11 cellular contexts compared by ENCODE assay signal in the genomic region with DNA sequence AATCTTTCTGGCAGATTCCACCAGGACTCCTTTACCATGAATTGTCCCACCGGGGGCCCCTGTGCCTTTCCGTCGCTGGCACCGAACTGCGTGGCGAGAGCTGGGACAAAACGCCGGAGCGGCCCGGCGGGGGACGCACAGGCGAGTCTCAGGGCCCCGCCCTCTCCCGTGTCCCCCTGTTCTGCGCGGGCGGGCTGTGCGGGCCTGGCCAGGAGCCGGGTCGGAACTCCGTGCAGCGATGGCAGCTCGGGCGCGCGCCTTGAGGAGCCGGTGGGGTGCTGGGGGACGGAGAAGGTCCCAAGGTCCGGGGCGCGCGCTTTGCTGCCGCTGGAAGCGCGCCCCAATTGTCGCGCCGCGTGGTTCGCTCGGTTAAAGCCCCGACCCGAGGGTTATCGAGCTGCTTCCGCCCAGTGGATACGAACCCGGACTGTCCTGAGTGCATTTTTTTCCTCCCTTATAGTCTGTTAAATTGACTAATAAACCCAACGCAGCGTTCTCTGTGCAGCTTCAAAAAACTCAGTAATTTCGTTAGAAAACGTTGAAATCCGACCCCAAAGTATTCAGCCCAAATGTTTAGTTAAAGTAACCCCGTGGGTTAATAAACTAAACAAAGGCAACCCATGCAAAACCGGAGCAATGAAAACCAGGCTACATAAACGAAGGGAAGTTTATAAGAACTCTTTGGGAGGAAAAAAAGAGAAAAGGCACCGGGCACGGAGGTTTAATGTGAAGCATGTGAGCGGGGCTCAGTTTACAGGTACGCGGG.
DNase-seq lines count a peak whose midpoint lies in the region; ATAC-seq and TF ChIP-seq lines count a peak whose summit lies in the region.
"Had no signal": no experiment of that assay in that cellular context is flagged by ENCODE, and none has a peak within 500 bp of the region (broad histone marks: within the 10 kb centered on the region; RNA-seq: fewer than 3 reads in every experiment).

No MANE protein-coding gene starts in this region.

- DNase-seq in T-helper 2 cell treated with Interferon-gamma antibody and Interleukin-4, amounts not matched to agents 5 μg/mL and 100 μg/mL, for 36 hours (ENCODE audit: low spot score), result no peak
- DNase-seq in T-helper 2 cell, result no peak
- no peak for DNase-seq in activated T-helper 1 cell treated with anti-CD3 and anti-CD28 coated beads, Interleukin-12 subunit alpha, Interleukin-12 subunit beta, Interleukin-2, Interleukin-4 antibody, amounts not matched to agents 30 ng/mL and 10 ng/mL and 1 ng/mL, durations not matched to agents 14 hours and 24 hours and 36 hours (ENCODE audit: low spot score)
- DNase-seq in stimulated activated naive B cell treated with anti-CD40 and anti-IgM and Interleukin-4, amounts not matched to agents 10 μg/mL and 1 μg/mL and 100 μg/mL, for 72 hours, result no peak
- no peak for DNase-seq in body of pancreas
- no peak for DNase-seq in activated CD4-positive, CD25-positive, alpha-beta regulatory T cell treated with anti-CD3 and anti-CD28 coated beads, Interleukin-2, amount 50 U/mL, for 72 hours
- DNase-seq: foreskin melanocyte, NCI-H2029 treated with DMSO at 0.1 percent for 48 hours, substantia nigra had no signal

- no peak for ATAC-seq in stimulated activated naive B cell treated with anti-CD40 and anti-IgM and Interleukin-4, amounts not matched to agents 10 μg/mL and 1 μg/mL and 100 μg/mL, for 72 hours (replicated peaks)
- ATAC-seq in body of pancreas (no peak), GM18505 (IDR thresholded peaks at IDR 0.05; ENCODE audit: unreplicated experiment) (no peak)

- TF ChIP-seq CTCF in body of pancreas (IDR thresholded peaks at IDR 0.05), result no peak

- TF ChIP-seq POLR2A in body of pancreas (IDR thresholded peaks at IDR 0.05) (no peak), GM18505 (IDR thresholded peaks at IDR 0.05; ENCODE audit: borderline replicate concordance, extremely low read depth, insufficient read depth, insufficient read length) (no peak)

- no peak overlapping the region for H3K4me3 Mint-ChIP-seq in T-helper 2 cell treated with Interferon-gamma antibody and Interleukin-4, amounts not matched to agents 5 μg/mL and 100 μg/mL, for 36 hours
- no peak overlapping the region for H3K4me3 Mint-ChIP-seq in activated T-helper 1 cell treated with anti-CD3 and anti-CD28 coated beads, Interleukin-12 subunit alpha, Interleukin-12 subunit beta, Interleukin-2, Interleukin-4 antibody, amounts not matched to agents 30 ng/mL and 10 ng/mL and 1 ng/mL, durations not matched to agents 14 hours and 24 hours and 36 hours
- peak overlapping the region in 1 of 2 donors; percentile 34 for H3K4me3 Mint-ChIP-seq in stimulated activated naive B cell treated with anti-CD40 and anti-IgM and Interleukin-4, amounts not matched to agents 10 μg/mL and 1 μg/mL and 100 μg/mL, for 72 hours

- peaks cover 25% of the 10 kb centered on the region for H3K4me1 ChIP-seq in body of pancreas

- H3K4me3 ChIP-seq in iPS-18c (ENCODE audit: insufficient read depth, low read depth, low read length) (peak overlapping the region; percentile 43), body of pancreas (no peak overlapping the region)

- H3K27ac ChIP-seq in body of pancreas, result no peak overlapping the region

- no peaks in the 10 kb centered on the region for H3K36me3 ChIP-seq in body of pancreas (replicated peaks in 1 of 2; ENCODE audit: insufficient read depth in 1 of 2, low read depth in 2 of 2)

- 6 to 9% methylated on average over 42 to 61 of the region's 61 CpGs for WGBS in body of pancreas, 2 donors

- intact Hi-C loops in activated T-helper 1 cell treated with anti-CD3 and anti-CD28 coated beads, Interleukin-12 subunit alpha, Interleukin-12 subunit beta, Interleukin-2, Interleukin-4 antibody, amounts not matched to agents 30 ng/mL and 10 ng/mL and 1 ng/mL, durations not matched to agents 14 hours and 24 hours and 36 hours (cut with micrococcal nuclease), result loop anchor here (2.0 kb wide), 1 partner anchor 66 kb away; no protein-coding TSS in a partner anchor
- intact Hi-C loops in body of pancreas (cut with DNase I), result no loop called here

- peaks cover 82% of the 10 kb centered on the region for H3K27me3 Mint-ChIP-seq in T-helper 2 cell treated with Interferon-gamma antibody and Interleukin-4, amounts not matched to agents 5 μg/mL and 100 μg/mL, for 36 hours (ENCODE audit: low read depth)
- H3K27me3 Mint-ChIP-seq in activated T-helper 1 cell treated with anti-CD3 and anti-CD28 coated beads, Interleukin-12 subunit alpha, Interleukin-12 subunit beta, Interleukin-2, Interleukin-4 antibody, amounts not matched to agents 30 ng/mL and 10 ng/mL and 1 ng/mL, durations not matched to agents 14 hours and 24 hours and 36 hours (ENCODE audit: insufficient read depth), result peaks cover 76% of the 10 kb centered on the region
- H3K27me3 Mint-ChIP-seq in stimulated activated naive B cell treated with anti-CD40 and anti-IgM and Interleukin-4, amounts not matched to agents 10 μg/mL and 1 μg/mL and 100 μg/mL, for 72 hours, result peaks cover 77 to 95% of the 10 kb centered on the region in 2 donors

- peaks cover 0 to 50% of the 10 kb centered on the region in 2 donors for H3K27me3 ChIP-seq in body of pancreas

- H3K36me3 Mint-ChIP-seq in T-helper 2 cell treated with Interferon-gamma antibody and Interleukin-4, amounts not matched to agents 5 μg/mL and 100 μg/mL, for 36 hours (ENCODE audit: low read depth), result peaks cover 3% of the 10 kb centered on the region
- peaks cover 8% of the 10 kb centered on the region for H3K36me3 Mint-ChIP-seq in activated T-helper 1 cell treated with anti-CD3 and anti-CD28 coated beads, Interleukin-12 subunit alpha, Interleukin-12 subunit beta, Interleukin-2, Interleukin-4 antibody, amounts not matched to agents 30 ng/mL and 10 ng/mL and 1 ng/mL, durations not matched to agents 14 hours and 24 hours and 36 hours (ENCODE audit: low read depth)
- H3K36me3 Mint-ChIP-seq in stimulated activated naive B cell treated with anti-CD40 and anti-IgM and Interleukin-4, amounts not matched to agents 10 μg/mL and 1 μg/mL and 100 μg/mL, for 72 hours, result peaks cover 0 to 3% of the 10 kb centered on the region in 2 donors

- H3K27ac Mint-ChIP-seq in T-helper 2 cell treated with Interferon-gamma antibody and Interleukin-4, amounts not matched to agents 5 μg/mL and 100 μg/mL, for 36 hours, result peak overlapping the region; percentile 38
- peak overlapping the region; percentile 42 for H3K27ac Mint-ChIP-seq in activated T-helper 1 cell treated with anti-CD3 and anti-CD28 coated beads, Interleukin-12 subunit alpha, Interleukin-12 subunit beta, Interleukin-2, Interleukin-4 antibody, amounts not matched to agents 30 ng/mL and 10 ng/mL and 1 ng/mL, durations not matched to agents 14 hours and 24 hours and 36 hours
- peak overlapping the region; percentile 72 for H3K27ac Mint-ChIP-seq in stimulated activated naive B cell treated with anti-CD40 and anti-IgM and Interleukin-4, amounts not matched to agents 10 μg/mL and 1 μg/mL and 100 μg/mL, for 72 hours

- peaks cover 4% of the 10 kb centered on the region for H3K9me3 ChIP-seq in iPS-18c (ENCODE audit: control insufficient read depth, insufficient read depth, low read length)
- no peaks in the 10 kb centered on the region for H3K9me3 ChIP-seq in body of pancreas

- H3K4me1 Mint-ChIP-seq in T-helper 2 cell treated with Interferon-gamma antibody and Interleukin-4, amounts not matched to agents 5 μg/mL and 100 μg/mL, for 36 hours (ENCODE audit: low read depth), result no peaks in the 10 kb centered on the region
- no peaks in the 10 kb centered on the region for H3K4me1 Mint-ChIP-seq in activated T-helper 1 cell treated with anti-CD3 and anti-CD28 coated beads, Interleukin-12 subunit alpha, Interleukin-12 subunit beta, Interleukin-2, Interleukin-4 antibody, amounts not matched to agents 30 ng/mL and 10 ng/mL and 1 ng/mL, durations not matched to agents 14 hours and 24 hours and 36 hours (ENCODE audit: low read depth)
- peaks cover 22 to 28% of the 10 kb centered on the region in 2 donors for H3K4me1 Mint-ChIP-seq in stimulated activated naive B cell treated with anti-CD40 and anti-IgM and Interleukin-4, amounts not matched to agents 10 μg/mL and 1 μg/mL and 100 μg/mL, for 72 hours

- H3K9me3 Mint-ChIP-seq in T-helper 2 cell treated with Interferon-gamma antibody and Interleukin-4, amounts not matched to agents 5 μg/mL and 100 μg/mL, for 36 hours, result no peaks in the 10 kb centered on the region
- peaks cover 4% of the 10 kb centered on the region for H3K9me3 Mint-ChIP-seq in activated T-helper 1 cell treated with anti-CD3 and anti-CD28 coated beads, Interleukin-12 subunit alpha, Interleukin-12 subunit beta, Interleukin-2, Interleukin-4 antibody, amounts not matched to agents 30 ng/mL and 10 ng/mL and 1 ng/mL, durations not matched to agents 14 hours and 24 hours and 36 hours
- peaks cover 0 to 2% of the 10 kb centered on the region in 2 donors for H3K9me3 Mint-ChIP-seq in stimulated activated naive B cell treated with anti-CD40 and anti-IgM and Interleukin-4, amounts not matched to agents 10 μg/mL and 1 μg/mL and 100 μg/mL, for 72 hours
